31 cellular contexts compared by ENCODE assay signal in genomic region chr17:1239210-1239609, GRCh38. TPM values are rescaled to one million over a fixed set of nuclear protein-coding genes. Genes with fewer than 3 reads are reported as not detected.
DNase-seq lines count a peak whose midpoint lies in the region; ATAC-seq and TF ChIP-seq lines count a peak whose summit lies in the region.
"Had no signal": no experiment of that assay in that cellular context is flagged by ENCODE, and none has a peak within 500 bp of the region (broad histone marks: within the 10 kb centered on the region; RNA-seq: fewer than 3 reads in every experiment).

No MANE protein-coding gene starts in this region.

- H3K79me2 ChIP-seq in DND-41 (ENCODE audit: insufficient read depth, low read length): no peaks in the 10 kb centered on the region

- H3K27me3 ChIP-seq in BLaER1 (no peaks in the 10 kb centered on the region), DND-41 (ENCODE audit: insufficient read depth, low read length, poor library complexity) (peaks cover 2% of the 10 kb centered on the region)
- no peaks in the 10 kb centered on the region for H3K27me3 ChIP-seq in naive thymus-derived CD4-positive, alpha-beta T cell (ENCODE audit: control insufficient read depth in 2 of 2, insufficient read depth in 2 of 2, low read length in 2 of 2)
- H3K27me3 ChIP-seq: uterus had no signal

- intact Hi-C loops in naive thymus-derived CD4-positive, alpha-beta T cell (cut with micrococcal nuclease): no loop called here

- H4K20me1 ChIP-seq in BLaER1 (no peaks in the 10 kb centered on the region), DND-41 (ENCODE audit: insufficient read depth, low read length) (no peaks in the 10 kb centered on the region)

- H3K36me3 ChIP-seq in BLaER1: no peaks in the 10 kb centered on the region
- H3K36me3 ChIP-seq in DND-41 (ENCODE audit: insufficient read depth, low read length): no peaks in the 10 kb centered on the region
- H3K36me3 ChIP-seq in naive thymus-derived CD4-positive, alpha-beta T cell (ENCODE audit: control insufficient read depth in 2 of 3, insufficient read depth in 3 of 3, low read length in 3 of 3): no peaks in the 10 kb centered on the region
- H3K36me3 ChIP-seq: esophagus squamous epithelium, neutrophil, uterus had no signal

- no peak overlapping the region for H3K27ac Mint-ChIP-seq in activated T-helper 17 cell treated with anti-CD3 and anti-CD28 coated beads, Interleukin-2, amount 50 U/mL, for 72 hours
- H3K27ac Mint-ChIP-seq in naive thymus-derived CD4-positive, alpha-beta T cell: peak overlapping the region in 5 of 9 donors; percentile 8 to 89 (median 68)
- H3K27ac Mint-ChIP-seq: activated CD4-positive, alpha-beta memory T cell treated with anti-CD3 and anti-CD28 coated beads, Interleukin-2, amount 10 ng/mL, durations not matched to agents 7 days and 5 days; activated naive CD4-positive, alpha-beta T cell treated with anti-CD3 and anti-CD28 coated beads, Interleukin-2, amount 50 U/mL, for 72 hours; brain; endodermal cell; GM23338; WTC11 had no signal

- H3K27ac ChIP-seq in BLaER1 (no peak overlapping the region), DND-41 (ENCODE audit: low read length) (no peak overlapping the region)
- no peak overlapping the region for H3K27ac ChIP-seq in naive thymus-derived CD4-positive, alpha-beta T cell (ENCODE audit: low read depth, low read length)
- H3K27ac ChIP-seq: coronary artery, esophagus squamous epithelium, neutrophil, RWPE1, uterus had no signal

- DNase-seq in DND-41 (peak; percentile 36), GM19240 (ENCODE audit: insufficient read length, low spot score) (no peak), NCI-H1436 treated with DMSO at 0.1 percent for 48 hours (lab: John Stamatoyannopoulos, UW) (no peak)
- DNase-seq in naive thymus-derived CD4-positive, alpha-beta T cell: peak in 7 of 9 donors; percentile 24 to 49 (median 38)
- DNase-seq in activated CD8-positive, alpha-beta memory T cell treated with anti-CD3 and anti-CD28 coated beads, Interleukin-2, amount 50 U/mL, for 48 hours: no peak
- DNase-seq: activated CD4-positive, alpha-beta memory T cell treated with anti-CD3 and anti-CD28 coated beads, Interleukin-2, amount 10 ng/mL, durations not matched to agents 7 days and 5 days; activated T-cell treated with anti-CD3 and anti-CD28 coated beads, Interleukin-2, amount 50 U/mL, for 1 hour; AML-193; Caco-2; endodermal cell; esophagus squamous epithelium; NCI-H526; SK-N-SH; T-helper 9 cell; uterus had no signal

- H3K27me3 Mint-ChIP-seq in activated T-helper 17 cell treated with anti-CD3 and anti-CD28 coated beads, Interleukin-2, amount 50 U/mL, for 72 hours: peaks cover 12% of the 10 kb centered on the region
- peaks cover 9 to 39% (median 29%) of the 10 kb centered on the region in 5 donors for H3K27me3 Mint-ChIP-seq in naive thymus-derived CD4-positive, alpha-beta T cell

- H3K36me3 Mint-ChIP-seq in activated T-helper 17 cell treated with anti-CD3 and anti-CD28 coated beads, Interleukin-2, amount 50 U/mL, for 72 hours (ENCODE audit: low read depth): no peaks in the 10 kb centered on the region
- H3K36me3 Mint-ChIP-seq in naive thymus-derived CD4-positive, alpha-beta T cell: no peaks in the 10 kb centered on the region
- H3K36me3 Mint-ChIP-seq: activated naive CD4-positive, alpha-beta T cell treated with anti-CD3 and anti-CD28 coated beads, Interleukin-2, amount 50 U/mL, for 72 hours; brain; WTC11 had no signal

- TF ChIP-seq CTCF in DND-41 (IDR thresholded peaks at IDR 0.05; ENCODE audit: borderline replicate concordance, extremely low read depth, low read length, poor library complexity, severe bottlenecking): no peak

- H3K4me3 ChIP-seq in BLaER1 (no peak overlapping the region), DND-41 (ENCODE audit: low read depth in 1 of 2, low read length in 2 of 2) (no peak overlapping the region)
- no peak overlapping the region for H3K4me3 ChIP-seq in naive thymus-derived CD4-positive, alpha-beta T cell (ENCODE audit: low read length)
- H3K4me3 ChIP-seq: coronary artery, esophagus squamous epithelium, GM23338, K562, lung, uterus had no signal

- H3K4me1 Mint-ChIP-seq in activated T-helper 17 cell treated with anti-CD3 and anti-CD28 coated beads, Interleukin-2, amount 50 U/mL, for 72 hours: peaks cover 7% of the 10 kb centered on the region
- peaks cover 7 to 27% (median 17%) of the 10 kb centered on the region in 7 donors for H3K4me1 Mint-ChIP-seq in naive thymus-derived CD4-positive, alpha-beta T cell
- H3K4me1 Mint-ChIP-seq: endodermal cell, GM23338, WTC11 had no signal

- no peaks in the 10 kb centered on the region for H3K9me3 Mint-ChIP-seq in activated T-helper 17 cell treated with anti-CD3 and anti-CD28 coated beads, Interleukin-2, amount 50 U/mL, for 72 hours
- H3K9me3 Mint-ChIP-seq in naive thymus-derived CD4-positive, alpha-beta T cell: peaks cover 0 to 5% (median 0%) of the 10 kb centered on the region in 11 donors
- H3K9me3 Mint-ChIP-seq: activated CD4-positive, alpha-beta memory T cell treated with anti-CD3 and anti-CD28 coated beads, Interleukin-2, amount 10 ng/mL, durations not matched to agents 7 days and 5 days; activated naive CD4-positive, alpha-beta T cell treated with anti-CD3 and anti-CD28 coated beads, Interleukin-2, amount 50 U/mL, for 72 hours; GM23338; WTC11 had no signal

- POLR2A ChIA-PET in naive thymus-derived CD4-positive, alpha-beta T cell (lab: Charles Lee): no interaction called here

- H3K9ac ChIP-seq in BLaER1: no peak overlapping the region
- no peak overlapping the region for H3K9ac ChIP-seq in DND-41 (ENCODE audit: low read depth, low read length)
- H3K9ac ChIP-seq: SK-N-SH had no signal

- H3K9me3 ChIP-seq in BLaER1 (no peaks in the 10 kb centered on the region), DND-41 (ENCODE audit: insufficient read depth, low read length, severe bottlenecking) (no peaks in the 10 kb centered on the region)
- H3K9me3 ChIP-seq in naive thymus-derived CD4-positive, alpha-beta T cell (ENCODE audit: control insufficient read depth in 2 of 3, low read length in 3 of 3): no peaks in the 10 kb centered on the region
- H3K9me3 ChIP-seq: Caco-2, esophagus squamous epithelium, neutrophil, SK-N-SH, uterus had no signal

- H2AFZ ChIP-seq in DND-41 (ENCODE audit: low read depth, low read length): no peak overlapping the region
- H2AFZ ChIP-seq: GM23338 had no signal

- peak; percentile 58; the same call in 2 of the 3 replicates for ATAC-seq in DND-41 (ENCODE audit: insufficient read depth, low read depth)
- peak; percentile 21 for ATAC-seq in activated T-helper 17 cell treated with anti-CD3 and anti-CD28 coated beads, Interleukin-2, amount 50 U/mL, for 72 hours (replicated peaks)
- ATAC-seq in naive thymus-derived CD4-positive, alpha-beta T cell: peak; percentile 64
- ATAC-seq: GM23338, K562, WTC11 had no signal

- H3K4me1 ChIP-seq in BLaER1: peaks cover 19% of the 10 kb centered on the region
- peaks cover 3% of the 10 kb centered on the region for H3K4me1 ChIP-seq in DND-41 (ENCODE audit: insufficient read depth, low read length)
- H3K4me1 ChIP-seq in naive thymus-derived CD4-positive, alpha-beta T cell (ENCODE audit: control insufficient read depth in 2 of 2, insufficient read depth in 2 of 2, low read length in 2 of 2): peaks cover 0 to 20% of the 10 kb centered on the region in 2 donors
- H3K4me1 ChIP-seq: Caco-2, esophagus squamous epithelium, uterus had no signal

- CTCF ChIA-PET in naive thymus-derived CD4-positive, alpha-beta T cell (lab: Charles Lee): no interaction called here

- H3K4me3 Mint-ChIP-seq in activated T-helper 17 cell treated with anti-CD3 and anti-CD28 coated beads, Interleukin-2, amount 50 U/mL, for 72 hours: no peak overlapping the region
- H3K4me3 Mint-ChIP-seq in naive thymus-derived CD4-positive, alpha-beta T cell: peak overlapping the region in 8 of 10 donors; percentile 8 to 74 (median 56)
- H3K4me3 Mint-ChIP-seq: activated CD4-positive, alpha-beta memory T cell treated with anti-CD3 and anti-CD28 coated beads, Interleukin-2, amount 10 ng/mL, durations not matched to agents 7 days and 5 days; brain; endodermal cell; GM23338; WTC11 had no signal

- H3K4me2 ChIP-seq in BLaER1: peak overlapping the region; percentile 57
- no peak overlapping the region for H3K4me2 ChIP-seq in DND-41 (ENCODE audit: insufficient read depth, low read length)
- H3K4me2 ChIP-seq: GM23338, SK-N-SH had no signal

RNA-seq across cellular contexts. Expression of gene BHLHA9, which starts 31.0 kb away (rescaled TPM):
- total RNA-seq in activated T-helper 17 cell treated with anti-CD3 and anti-CD28 coated beads, Interleukin-2, amount 50 U/mL, for 72 hours: not detected
- total RNA-seq in naive thymus-derived CD4-positive, alpha-beta T cell: not detected
- polyA plus RNA-seq in naive thymus-derived CD4-positive, alpha-beta T cell: not detected
- total RNA-seq: activated CD4-positive, alpha-beta memory T cell treated with anti-CD3 and anti-CD28 coated beads, Interleukin-2, amount 10 ng/mL, durations not matched to agents 7 days and 5 days; activated naive CD4-positive, alpha-beta T cell treated with anti-CD3 and anti-CD28 coated beads, Interleukin-2, amount 50 U/mL, for 72 hours; Caco-2; esophagus squamous epithelium; glomerular endothelial cell; K562; kidney epithelial cell; lung; pulmonary artery endothelial cell; skeletal muscle tissue; uterus; WTC11 had no signal
- polyA plus RNA-seq: K562, lung, SK-N-SH had no signal

RNA-seq across cellular contexts. Expression of gene TRARG1, which starts 40.3 kb away (rescaled TPM):
- under 1 TPM; 0.06 to 0.08 TPM for total RNA-seq in activated T-helper 17 cell treated with anti-CD3 and anti-CD28 coated beads, Interleukin-2, amount 50 U/mL, for 72 hours
- total RNA-seq in naive thymus-derived CD4-positive, alpha-beta T cell: under 1 TPM in 1 of 5 experiments, not detected in 4; 0.65 TPM
- not detected for polyA plus RNA-seq in naive thymus-derived CD4-positive, alpha-beta T cell
- total RNA-seq: Caco-2, endodermal cell, esophagus squamous epithelium, glomerular endothelial cell, GM23338, K562, kidney epithelial cell, lung, pulmonary artery endothelial cell, temporal lobe, WTC11 had no signal
- polyA plus RNA-seq: GM23338, SK-N-SH had no signal

RNA-seq across cellular contexts. Expression of gene ABR, which starts 59.4 kb away (rescaled TPM):
- 10 to 100 TPM; 71.4 to 87.2 TPM for total RNA-seq in activated T-helper 17 cell treated with anti-CD3 and anti-CD28 coated beads, Interleukin-2, amount 50 U/mL, for 72 hours
- total RNA-seq in naive thymus-derived CD4-positive, alpha-beta T cell: 100 to 1,000 TPM in 4 of 5 experiments, 10 to 100 TPM in 1; 85.3 to 152 (median 140) TPM
- 10 to 100 TPM; 13.1 to 24.4 TPM for polyA plus RNA-seq in naive thymus-derived CD4-positive, alpha-beta T cell

Comparison
In these comparisons a context has a peak if more than half of its experiments do, and no peak if none do; other contexts are left out.
1. DNase-seq: peak in DND-41 (single experiment) and naive thymus-derived CD4-positive, alpha-beta T cell (7 of 9); none in GM19240 (single experiment), activated CD8-positive, alpha-beta memory T cell treated with anti-CD3 and anti-CD28 coated beads, Interleukin-2, amount 50 U/mL, for 48 hours (single experiment) and NCI-H1436 treated with DMSO at 0.1 percent for 48 hours (single experiment).
2. Peak in every context shown above with its lines, with median percentiles within 50 percentile points of each other: ATAC-seq.